In genomic region chr2:168190590-168191336, GRCh38 we compare ENCODE assay signal across 25 cellular contexts. TPM values are rescaled to one million over a fixed set of nuclear protein-coding genes. Genes with fewer than 3 reads are reported as not detected.
DNase-seq lines count a peak whose midpoint lies in the region; FAIRE-seq and TF ChIP-seq lines count a peak whose summit lies in the region.
"Had no signal": no experiment of that assay in that cellular context is flagged by ENCODE, and none has a peak within 500 bp of the region (broad histone marks: within the 10 kb centered on the region; RNA-seq: fewer than 3 reads in every experiment).

No MANE protein-coding gene starts in this region.

- no peak for TF ChIP-seq CTCF in PC-9 (conservative IDR thresholded peaks at IDR 0.05)
- TF ChIP-seq CTCF in fibroblast of lung (conservative IDR thresholded peaks at IDR 0.05 in 1 of 2, IDR thresholded peaks at IDR 0.05 in 1 of 2; ENCODE audit: low read depth in 1 of 2, low read length in 2 of 2) = no peak
- TF ChIP-seq CTCF in A673 (conservative IDR thresholded peaks at IDR 0.05; ENCODE audit: low read depth, low read length) = no peak

- no peaks in the 10 kb centered on the region for H3K9me2 ChIP-seq in PC-9 (ENCODE audit: insufficient read depth)

- H3K4me2 ChIP-seq in PC-9 (peak overlapping the region; percentile 82), fibroblast of lung (ENCODE audit: extremely low read depth, insufficient read depth, low read length) (peak overlapping the region; percentile 11), neuronal stem cell (ENCODE audit: insufficient read depth, low read length, poor library complexity, severe bottlenecking) (no peak overlapping the region)

- intact Hi-C loops in PC-9 (cut with micrococcal nuclease; ENCODE audit: unreplicated experiment) = loop anchor here (5.0 kb wide), 1 partner anchor 53 kb away; no protein-coding TSS in a partner anchor
- intact Hi-C loops in A673 (cut with micrococcal nuclease; ENCODE audit: unreplicated experiment) = no loop called here

- no peak overlapping the region for H3K14ac ChIP-seq in neuronal stem cell (ENCODE audit: low read length)

- no peak overlapping the region for H3K4ac ChIP-seq in neuronal stem cell (ENCODE audit: low read length)

- CTCF ChIA-PET in PC-9 (lab: Charles Lee) = no interaction called here
- CTCF ChIA-PET in A673 (lab: Charles Lee) = no interaction called here

- no CpG with 5 or more reads among the region's 7 CpGs for WGBS in neuronal stem cell (ENCODE audit: extremely low coverage in 2 of 2, insufficient read length in 2 of 2, insufficient replicate concordance in 1 of 2), 2 donors

- H4K8ac ChIP-seq in neuronal stem cell (ENCODE audit: low read depth, low read length) = no peak overlapping the region

- H3K4me1 ChIP-seq in PC-9 (replicated peaks; ENCODE audit: insufficient read depth) (peaks cover 82% of the 10 kb centered on the region), fibroblast of lung (ENCODE audit: control insufficient read depth, extremely low read depth, insufficient read depth, low read length) (peaks cover 8% of the 10 kb centered on the region), neuronal stem cell (ENCODE audit: control insufficient read depth in 2 of 2, insufficient read depth in 1 of 2, low read depth in 1 of 2, low read length in 2 of 2) (peaks cover 9 to 29% of the 10 kb centered on the region in 2 donors), A673 (ENCODE audit: insufficient read depth, low read length, poor library complexity, severe bottlenecking) (peaks cover 26% of the 10 kb centered on the region)
- H3K4me1 ChIP-seq: SJCRH30 had no signal

- no peak overlapping the region for H4K91ac ChIP-seq in neuronal stem cell (ENCODE audit: low read depth, low read length, poor library complexity)

- no peak overlapping the region for H2AFZ ChIP-seq in PC-9
- no peak overlapping the region for H2AFZ ChIP-seq in fibroblast of lung (ENCODE audit: low read length)
- H2AFZ ChIP-seq in neuronal stem cell (ENCODE audit: low read length) = no peak overlapping the region

- no peak overlapping the region for H3K23ac ChIP-seq in neuronal stem cell (ENCODE audit: low read depth, low read length, poor library complexity)

- H3K27me3 ChIP-seq in PC-9 (ENCODE audit: insufficient read depth, low read depth) (no peaks in the 10 kb centered on the region), fibroblast of lung (ENCODE audit: control insufficient read depth, insufficient read depth, low read length) (no peaks in the 10 kb centered on the region), neuronal stem cell (ENCODE audit: control insufficient read depth in 3 of 3, insufficient read depth in 3 of 3, low read depth in 1 of 3, low read length in 3 of 3) (peaks cover 0 to 7% (median 0%) of the 10 kb centered on the region in 3 experiments), A673 (replicated peaks; ENCODE audit: insufficient read depth, low read depth, low read length, poor library complexity) (no peaks in the 10 kb centered on the region)
- H3K27me3 ChIP-seq: heart right ventricle, SJCRH30 had no signal

- no peak overlapping the region for H2BK5ac ChIP-seq in neuronal stem cell (ENCODE audit: low read length)

- no peak overlapping the region for H2AK5ac ChIP-seq in neuronal stem cell (ENCODE audit: low read depth, low read length)

- no peak overlapping the region for H2BK120ac ChIP-seq in neuronal stem cell (ENCODE audit: low read depth, low read length)

- peak; percentile 7 for DNase-seq in ELF-1 (ENCODE audit: low read depth, low spot score)
- DNase-seq in PC-9 = peak in 1 of 2 experiments; percentile 62
- peak in 1 of 2 donors; percentile 37 for DNase-seq in fibroblast of lung (ENCODE audit: low read depth in 2 of 2)
- peak; percentile 30 for DNase-seq in neuronal stem cell (ENCODE audit: low spot score)
- no peak for DNase-seq in NCI-H146 treated with DMSO at 0.1 percent for 48 hours (lab: John Stamatoyannopoulos, UW; ENCODE audit: unreplicated experiment)
- DNase-seq in GF-D8 (lab: John Stamatoyannopoulos, UW) = no peak
- DNase-seq in A673 (ENCODE audit: low spot score) = no peak
- DNase-seq in H54 (ENCODE audit: insufficient read length, low spot score) = no peak
- DNase-seq: activated CD4-positive, alpha-beta memory T cell treated with anti-CD3 and anti-CD28 coated beads, Interleukin-2, amount 10 ng/mL, durations not matched to agents 7 days and 5 days; activated CD4-positive, alpha-beta T cell treated with anti-CD3 and anti-CD28 coated beads for 1 hour; activated CD8-positive, alpha-beta memory T cell treated with anti-CD3 and anti-CD28 coated beads, Interleukin-2, amount 50 U/mL, for 48 hours; amygdala; cortex of kidney; DMS79 treated with DMSO at 0.1 percent for 48 hours; foreskin melanocyte; heart right ventricle; NCI-H1092; NCI-H187 treated with DMSO at 0.1 percent for 48 hours; NCI-H524 treated with DMSO at 0.1 percent for 48 hours; occipital lobe; SJCRH30; stimulated activated CD4-positive, alpha-beta T cell treated with anti-CD3 and anti-CD28 coated beads, Interleukin-2, amount 100 ng/mL, for 24 hours; T-helper 1 cell; trophoblast cell had no signal

- no peaks in the 10 kb centered on the region for H3K9me3 ChIP-seq in PC-9 (ENCODE audit: insufficient read depth, low read depth)
- H3K9me3 ChIP-seq in fibroblast of lung (ENCODE audit: control insufficient read depth, insufficient read depth, low read depth, low read length) = no peaks in the 10 kb centered on the region
- no peaks in the 10 kb centered on the region for H3K9me3 ChIP-seq in neuronal stem cell (replicated peaks in 1 of 2; ENCODE audit: control insufficient read depth in 2 of 2, insufficient read depth in 1 of 2, low read depth in 1 of 2, low read length in 2 of 2)
- H3K9me3 ChIP-seq in A673 (ENCODE audit: low read depth, low read length, poor library complexity, severe bottlenecking) = no peaks in the 10 kb centered on the region
- H3K9me3 ChIP-seq: heart right ventricle, SJCRH30 had no signal

- H3K79me2 ChIP-seq in PC-9 (ENCODE audit: low read depth) = peaks cover 89% of the 10 kb centered on the region
- peaks cover 39% of the 10 kb centered on the region for H3K79me2 ChIP-seq in fibroblast of lung (ENCODE audit: control insufficient read depth, insufficient read depth, low read length)

- peaks cover 40% of the 10 kb centered on the region; the same call in 1 of the 2 replicates for H3F3A ChIP-seq in PC-9 (ENCODE audit: insufficient read depth, low read depth)

- H3K18ac ChIP-seq in neuronal stem cell (ENCODE audit: low read length) = no peak overlapping the region

- H3K27ac ChIP-seq in PC-9 = peak overlapping the region; percentile 99
- H3K27ac ChIP-seq in fibroblast of lung (ENCODE audit: insufficient read depth, low read length) = no peak overlapping the region
- H3K27ac ChIP-seq in neuronal stem cell (replicated peaks; ENCODE audit: low read length) = no peak overlapping the region
- no peak overlapping the region for H3K27ac ChIP-seq in A673 (ENCODE audit: low read depth, low read length, poor library complexity, severe bottlenecking)
- H3K27ac ChIP-seq: heart right ventricle, SJCRH30 had no signal

- H3K79me1 ChIP-seq in neuronal stem cell (ENCODE audit: low read depth, low read length) = no peaks in the 10 kb centered on the region

- H3K36me3 ChIP-seq in PC-9 (ENCODE audit: low read depth) (no peaks in the 10 kb centered on the region), fibroblast of lung (ENCODE audit: control insufficient read depth, insufficient read depth, low read length) (no peaks in the 10 kb centered on the region), neuronal stem cell (replicated peaks in 1 of 2; ENCODE audit: control insufficient read depth in 2 of 2, insufficient read depth in 2 of 2, low read length in 2 of 2) (no peaks in the 10 kb centered on the region), A673 (ENCODE audit: insufficient read depth, low read length, poor library complexity, severe bottlenecking) (no peaks in the 10 kb centered on the region)
- H3K36me3 ChIP-seq: heart right ventricle, SJCRH30 had no signal

- POLR2A ChIA-PET in PC-9 (lab: Charles Lee; ENCODE audit: unreplicated experiment) (no interaction called here), A673 (lab: Charles Lee; ENCODE audit: low non-redundant PET) (no interaction called here)

- H4K20me1 ChIP-seq in PC-9 (ENCODE audit: insufficient read depth) (no peaks in the 10 kb centered on the region), fibroblast of lung (ENCODE audit: control insufficient read depth, extremely low read depth, insufficient read depth, low read length) (no peaks in the 10 kb centered on the region)

- H3K9ac ChIP-seq in fibroblast of lung (ENCODE audit: insufficient read depth, low read length) (no peak overlapping the region), neuronal stem cell (ENCODE audit: low read depth, low read length, poor library complexity) (no peak overlapping the region)

- H2BK15ac ChIP-seq in neuronal stem cell (ENCODE audit: low read length) = no peak overlapping the region

- H2BK12ac ChIP-seq in neuronal stem cell (ENCODE audit: low read length) = no peak overlapping the region

- BruUV-seq in PC-9 (replicated peaks; lab: Mats Ljungman, UMichigan) (no TSS peak), A673 (replicated peaks; lab: Mats Ljungman, UMichigan) (no TSS peak)

- no peak for TF ChIP-seq POLR2A in H54 (IDR thresholded peaks at IDR 0.05; ENCODE audit: low read depth, low read length)

- FAIRE-seq in H54 (lab: Jason Lieb, UNC) = no peak

- H3K4me3 ChIP-seq in PC-9 (peak overlapping the region; percentile 32; the same call in 1 of the 2 replicates), fibroblast of lung (replicated peaks in 1 of 4; ENCODE audit: control extremely low read depth in 1 of 4, insufficient read depth in 1 of 4, low read depth in 3 of 4, low read length in 4 of 4) (no peak overlapping the region), neuronal stem cell (ENCODE audit: low read length in 2 of 2) (no peak overlapping the region), A673 (ENCODE audit: low read depth, low read length, poor library complexity, severe bottlenecking) (no peak overlapping the region)
- H3K4me3 ChIP-seq: heart right ventricle, SJCRH30, skin epidermis had no signal

RNA-seq across cellular contexts. Expression of gene STK39, which starts 56.6 kb away (rescaled TPM):
- total RNA-seq in PC-9 (2021) (14.5 and 18.6 TPM in 2 replicates), fibroblast of lung (14.4 and 16.7 TPM in 2 replicates), A673 (2021) (15.9 and 19.3 TPM in 2 replicates)
- 30.1 and 51.7 TPM in 2 replicates for polyA plus RNA-seq in fibroblast of lung
- polyA plus RNA-seq in fibroblast of lung (2012) = 24.5 and 41.4 TPM in 2 replicates
- 1.6 and 9.2 TPM in 2 replicates for polyA minus RNA-seq in fibroblast of lung (ENCODE audit: low replicate concordance)
- 13.6 TPM for polyA plus RNA-seq in neuronal stem cell (2013, experiment 1 of 2)
- 13.1 TPM for polyA plus RNA-seq in neuronal stem cell (2013, experiment 2 of 2)

Comparison
In these comparisons a context has a peak if more than half of its experiments do, and no peak if none do; other contexts are left out.
1. DNase-seq: peak in ELF-1 (single experiment) and neuronal stem cell (single experiment); none in NCI-H146 treated with DMSO at 0.1 percent for 48 hours (single experiment), GF-D8 (single experiment), A673 (single experiment) and H54 (single experiment).